8 cellular contexts compared by ENCODE assay signal in genomic region chr11:67276821-67277230, GRCh38. TPM values are rescaled to one million over a fixed set of nuclear protein-coding genes. Genes with fewer than 3 reads are reported as not detected.
DNase-seq lines count a peak whose midpoint lies in the region; ATAC-seq and TF ChIP-seq lines count a peak whose summit lies in the region.

No MANE protein-coding gene starts in this region.

- H2AFZ ChIP-seq in Karpas-422 (ENCODE audit: low read length): no peak overlapping the region

- H3K9me2 ChIP-seq in Karpas-422 (replicated peaks; ENCODE audit: insufficient read depth, low read length): no peaks in the 10 kb centered on the region

- 29 to 33% methylated on average over 15 of the region's 15 CpGs for WGBS in heart right ventricle, 2 donors

- H3K27ac Mint-ChIP-seq in activated T-helper 17 cell treated with anti-CD3 and anti-CD28 coated beads, Interleukin-2, amount 50 U/mL, for 72 hours: peak overlapping the region; percentile 83

- H3K36me3 Mint-ChIP-seq in activated T-helper 17 cell treated with anti-CD3 and anti-CD28 coated beads, Interleukin-2, amount 50 U/mL, for 72 hours (ENCODE audit: low read depth): peaks cover 88% of the 10 kb centered on the region

- peak in 5 of 9 donors; percentile 30 to 51 (median 41) for TF ChIP-seq CTCF in heart right ventricle (IDR thresholded peaks at IDR 0.05)

- H3K4me3 ChIP-seq in Karpas-422 (ENCODE audit: low read length): peak overlapping the region; percentile 68
- peak overlapping the region in 9 of 10 donors; percentile 16 to 52 (median 42) for H3K4me3 ChIP-seq in heart right ventricle

- H3K27me3 ChIP-seq in Karpas-422 (ENCODE audit: low read length): no peaks in the 10 kb centered on the region
- no peaks in the 10 kb centered on the region for H3K27me3 ChIP-seq in heart right ventricle

- peaks cover 20% of the 10 kb centered on the region for H3K4me1 Mint-ChIP-seq in activated T-helper 17 cell treated with anti-CD3 and anti-CD28 coated beads, Interleukin-2, amount 50 U/mL, for 72 hours

- peak; percentile 73 for DNase-seq in stimulated activated CD4-positive, alpha-beta T cell treated with anti-CD3 and anti-CD28 coated beads, Interleukin-15, amount 100 ng/mL, for 24 hours
- no peak for DNase-seq in stimulated activated CD4-positive, alpha-beta T cell treated with anti-CD3 and anti-CD28 coated beads, Interleukin-12 subunit alpha, Interleukin-12 subunit beta, amount 100 ng/mL, for 4 hours
- peak; percentile 72 for DNase-seq in Karpas-422
- peak in 1 of 2 donors; percentile 61 for DNase-seq in heart right ventricle
- DNase-seq in stimulated activated CD8-positive, alpha-beta memory T cell treated with anti-CD3 and anti-CD28 coated beads, Interleukin-4, amount 100 ng/mL, for 48 hours: peak; percentile 77
- DNase-seq in midbrain (lab: John Stamatoyannopoulos, UW): no peak
- DNase-seq in DMS79 (lab: John Stamatoyannopoulos, UW): no peak

- peaks cover 11% of the 10 kb centered on the region; the same call in 1 of the 2 replicates for H3K36me3 ChIP-seq in Karpas-422 (ENCODE audit: insufficient read depth, low read length)
- peaks cover 5 to 67% (median 26%) of the 10 kb centered on the region in 9 donors for H3K36me3 ChIP-seq in heart right ventricle

- intact Hi-C loops in heart right ventricle (cut with DNase I): no loop called here

- H3K4me1 ChIP-seq in Karpas-422 (ENCODE audit: low read length) (peaks cover 64% of the 10 kb centered on the region), heart right ventricle (peaks cover 53 to 100% (median 79%) of the 10 kb centered on the region in 9 donors)

- no peaks in the 10 kb centered on the region for H3K9me3 ChIP-seq in Karpas-422 (ENCODE audit: low read length)
- no peaks in the 10 kb centered on the region for H3K9me3 ChIP-seq in heart right ventricle

- no peaks in the 10 kb centered on the region for H3K27me3 Mint-ChIP-seq in activated T-helper 17 cell treated with anti-CD3 and anti-CD28 coated beads, Interleukin-2, amount 50 U/mL, for 72 hours

- no peaks in the 10 kb centered on the region for H3K9me3 Mint-ChIP-seq in activated T-helper 17 cell treated with anti-CD3 and anti-CD28 coated beads, Interleukin-2, amount 50 U/mL, for 72 hours

- H3K4me3 Mint-ChIP-seq in activated T-helper 17 cell treated with anti-CD3 and anti-CD28 coated beads, Interleukin-2, amount 50 U/mL, for 72 hours: peak overlapping the region; percentile 99

- H3K9ac ChIP-seq in Karpas-422 (ENCODE audit: low read length): peak overlapping the region; percentile 94

- H4K20me1 ChIP-seq in Karpas-422 (ENCODE audit: insufficient read depth, low read depth, low read length): no peaks in the 10 kb centered on the region

- ATAC-seq in activated T-helper 17 cell treated with anti-CD3 and anti-CD28 coated beads, Interleukin-2, amount 50 U/mL, for 72 hours (replicated peaks): peak; percentile 62
- ATAC-seq in heart right ventricle: peak; percentile 8 to 60 (median 39)

- peak overlapping the region; percentile 88 for H3K4me2 ChIP-seq in Karpas-422 (ENCODE audit: low read depth, low read length, poor library complexity, severe bottlenecking)

- H3K79me2 ChIP-seq in Karpas-422 (ENCODE audit: low read length): peaks cover 69% of the 10 kb centered on the region

- H3K27ac ChIP-seq in Karpas-422 (ENCODE audit: low read length) (peak overlapping the region; percentile 98), heart right ventricle (peak overlapping the region; percentile 65 to 98 (median 90))

RNA-seq across cellular contexts. Expression of gene GRK2, which starts 10.6 kb away (rescaled TPM):
- 94.7 and 190 TPM in 2 replicates for total RNA-seq in Karpas-422 (2014; rRNA removed; shearing (Covaris generic); ENCODE audit: low replicate concordance)
- 100 to 1,000 TPM; 197 to 265 TPM for total RNA-seq in activated T-helper 17 cell treated with anti-CD3 and anti-CD28 coated beads, Interleukin-2, amount 50 U/mL, for 72 hours
- 10 to 100 TPM; 34.2 to 60.9 (median 44.0) TPM for total RNA-seq in heart right ventricle
- polyA plus RNA-seq in heart right ventricle: 10 to 100 TPM; 48.0 to 65.0 TPM

RNA-seq across cellular contexts. Expression of gene ANKRD13D, which starts 12.3 kb away (rescaled TPM):
- 31.3 and 91.8 TPM in 2 replicates for total RNA-seq in Karpas-422 (2014; rRNA removed; shearing (Covaris generic); ENCODE audit: low replicate concordance)
- total RNA-seq in activated T-helper 17 cell treated with anti-CD3 and anti-CD28 coated beads, Interleukin-2, amount 50 U/mL, for 72 hours: 100 to 1,000 TPM; 102 to 137 TPM
- 10 to 100 TPM in 6 of 10 donors, 1 to 10 TPM in 4; 7.9 to 21.0 (median 12.3) TPM for total RNA-seq in heart right ventricle
- 10 to 100 TPM; 14.2 to 39.4 TPM for polyA plus RNA-seq in heart right ventricle

RNA-seq across cellular contexts. Expression of gene SSH3, which starts 26.5 kb away (rescaled TPM):
- total RNA-seq in Karpas-422 (2014; rRNA removed; shearing (Covaris generic); ENCODE audit: low replicate concordance): 0.61 and 0.82 TPM in 2 replicates
- 10 to 100 TPM; 15.8 to 22.0 TPM for total RNA-seq in activated T-helper 17 cell treated with anti-CD3 and anti-CD28 coated beads, Interleukin-2, amount 50 U/mL, for 72 hours
- 10 to 100 TPM; 11.9 to 21.2 (median 15.6) TPM for total RNA-seq in heart right ventricle
- 10 to 100 TPM in 1 of 2 donors, 1 to 10 TPM in 1; 7.8 to 15.5 TPM for polyA plus RNA-seq in heart right ventricle

Comparison
In these comparisons a context has a peak if more than half of its experiments do, and no peak if none do; other contexts are left out.
1. DNase-seq: peak in stimulated activated CD4-positive, alpha-beta T cell treated with anti-CD3 and anti-CD28 coated beads, Interleukin-15, amount 100 ng/mL, for 24 hours (single experiment), Karpas-422 (single experiment) and stimulated activated CD8-positive, alpha-beta memory T cell treated with anti-CD3 and anti-CD28 coated beads, Interleukin-4, amount 100 ng/mL, for 48 hours (single experiment); none in stimulated activated CD4-positive, alpha-beta T cell treated with anti-CD3 and anti-CD28 coated beads, Interleukin-12 subunit alpha, Interleukin-12 subunit beta, amount 100 ng/mL, for 4 hours (single experiment), midbrain (single experiment) and DMS79 (single experiment).